Comparison of ENCODE assay signal across 1 cellular context in genomic region chr12:25959069-25959961, GRCh38.
A peak's percentile ranks its signal among the peaks of the same experiment; 100 is the strongest.
TF ChIP-seq lines count a peak whose summit lies in the region.

No MANE protein-coding gene starts in this region.

TF ChIP-seq in HEK293, 187 proteins besides CTCF, POLR2A, EP300 and RAD21 (continued from another document):
- TF ChIP-seq ZBTB11 (tag by site-specific recombination; conservative IDR thresholded peaks at IDR 0.05; ENCODE audit: low read depth) (peak; percentile 58), ZNF423 (tag by site-specific recombination; IDR thresholded peaks at IDR 0.05) (peak; percentile 62; the same call in 1 of the 2 replicates), ZNF335 (tag by site-specific recombination; conservative IDR thresholded peaks at IDR 0.05) (peak; percentile 81), ZSCAN30 (tag by site-specific recombination; IDR thresholded peaks at IDR 0.05) (0 out of 2 replicates have a peak, but pooled peaks have one; percentile 16), ZNF2 (tag by site-specific recombination; IDR thresholded peaks at IDR 0.05) (0 out of 2 replicates have a peak, but pooled peaks have one; percentile 39), ZBTB8A (tag by site-specific recombination; IDR thresholded peaks at IDR 0.05) (peak; percentile 84), ZBTB20 (tag by site-specific recombination; IDR thresholded peaks at IDR 0.05) (peak; percentile 52; the same call in 1 of the 2 replicates), KLF16 (tag by site-specific recombination; IDR thresholded peaks at IDR 0.05) (0 out of 2 replicates have a peak, but pooled peaks have one; percentile 25), SP2 (tag by site-specific recombination; IDR thresholded peaks at IDR 0.05) (0 out of 2 replicates have a peak, but pooled peaks have one; percentile 20), KLF9 (tag by site-specific recombination; IDR thresholded peaks at IDR 0.05; ENCODE audit: low read depth) (peak; percentile 25; the same call in 1 of the 2 replicates), ZNF362 (tag by site-specific recombination; IDR thresholded peaks at IDR 0.05) (no peak)
- TF ChIP-seq, protein P1, sequence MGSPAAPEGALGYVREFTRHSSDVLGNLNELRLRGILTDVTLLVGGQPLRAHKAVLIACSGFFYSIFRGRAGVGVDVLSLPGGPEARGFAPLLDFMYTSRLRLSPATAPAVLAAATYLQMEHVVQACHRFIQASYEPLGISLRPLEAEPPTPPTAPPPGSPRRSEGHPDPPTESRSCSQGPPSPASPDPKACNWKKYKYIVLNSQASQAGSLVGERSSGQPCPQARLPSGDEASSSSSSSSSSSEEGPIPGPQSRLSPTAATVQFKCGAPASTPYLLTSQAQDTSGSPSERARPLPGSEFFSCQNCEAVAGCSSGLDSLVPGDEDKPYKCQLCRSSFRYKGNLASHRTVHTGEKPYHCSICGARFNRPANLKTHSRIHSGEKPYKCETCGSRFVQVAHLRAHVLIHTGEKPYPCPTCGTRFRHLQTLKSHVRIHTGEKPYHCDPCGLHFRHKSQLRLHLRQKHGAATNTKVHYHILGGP (tag by site-specific recombination; IDR thresholded peaks at IDR 0.05) = no peak
- TF ChIP-seq, protein P2, sequence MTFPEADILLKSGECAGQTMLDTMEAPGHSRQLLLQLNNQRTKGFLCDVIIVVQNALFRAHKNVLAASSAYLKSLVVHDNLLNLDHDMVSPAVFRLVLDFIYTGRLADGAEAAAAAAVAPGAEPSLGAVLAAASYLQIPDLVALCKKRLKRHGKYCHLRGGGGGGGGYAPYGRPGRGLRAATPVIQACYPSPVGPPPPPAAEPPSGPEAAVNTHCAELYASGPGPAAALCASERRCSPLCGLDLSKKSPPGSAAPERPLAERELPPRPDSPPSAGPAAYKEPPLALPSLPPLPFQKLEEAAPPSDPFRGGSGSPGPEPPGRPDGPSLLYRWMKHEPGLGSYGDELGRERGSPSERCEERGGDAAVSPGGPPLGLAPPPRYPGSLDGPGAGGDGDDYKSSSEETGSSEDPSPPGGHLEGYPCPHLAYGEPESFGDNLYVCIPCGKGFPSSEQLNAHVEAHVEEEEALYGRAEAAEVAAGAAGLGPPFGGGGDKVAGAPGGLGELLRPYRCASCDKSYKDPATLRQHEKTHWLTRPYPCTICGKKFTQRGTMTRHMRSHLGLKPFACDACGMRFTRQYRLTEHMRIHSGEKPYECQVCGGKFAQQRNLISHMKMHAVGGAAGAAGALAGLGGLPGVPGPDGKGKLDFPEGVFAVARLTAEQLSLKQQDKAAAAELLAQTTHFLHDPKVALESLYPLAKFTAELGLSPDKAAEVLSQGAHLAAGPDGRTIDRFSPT (tag by site-specific recombination; IDR thresholded peaks at IDR 0.05) = peak; percentile 26; the same call in 1 of the 2 replicates
- TF ChIP-seq, protein P3, sequence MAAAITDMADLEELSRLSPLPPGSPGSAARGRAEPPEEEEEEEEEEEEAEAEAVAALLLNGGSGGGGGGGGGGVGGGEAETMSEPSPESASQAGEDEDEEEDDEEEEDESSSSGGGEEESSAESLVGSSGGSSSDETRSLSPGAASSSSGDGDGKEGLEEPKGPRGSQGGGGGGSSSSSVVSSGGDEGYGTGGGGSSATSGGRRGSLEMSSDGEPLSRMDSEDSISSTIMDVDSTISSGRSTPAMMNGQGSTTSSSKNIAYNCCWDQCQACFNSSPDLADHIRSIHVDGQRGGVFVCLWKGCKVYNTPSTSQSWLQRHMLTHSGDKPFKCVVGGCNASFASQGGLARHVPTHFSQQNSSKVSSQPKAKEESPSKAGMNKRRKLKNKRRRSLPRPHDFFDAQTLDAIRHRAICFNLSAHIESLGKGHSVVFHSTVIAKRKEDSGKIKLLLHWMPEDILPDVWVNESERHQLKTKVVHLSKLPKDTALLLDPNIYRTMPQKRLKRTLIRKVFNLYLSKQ (tag by site-specific recombination; IDR thresholded peaks at IDR 0.05; ENCODE audit: borderline replicate concordance) = no peak
- TF ChIP-seq, protein P4, sequence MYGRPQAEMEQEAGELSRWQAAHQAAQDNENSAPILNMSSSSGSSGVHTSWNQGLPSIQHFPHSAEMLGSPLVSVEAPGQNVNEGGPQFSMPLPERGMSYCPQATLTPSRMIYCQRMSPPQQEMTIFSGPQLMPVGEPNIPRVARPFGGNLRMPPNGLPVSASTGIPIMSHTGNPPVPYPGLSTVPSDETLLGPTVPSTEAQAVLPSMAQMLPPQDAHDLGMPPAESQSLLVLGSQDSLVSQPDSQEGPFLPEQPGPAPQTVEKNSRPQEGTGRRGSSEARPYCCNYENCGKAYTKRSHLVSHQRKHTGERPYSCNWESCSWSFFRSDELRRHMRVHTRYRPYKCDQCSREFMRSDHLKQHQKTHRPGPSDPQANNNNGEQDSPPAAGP (tag by site-specific recombination; IDR thresholded peaks at IDR 0.05) = peak; percentile 27; the same call in 1 of the 2 replicates
- TF ChIP-seq, protein P5, sequence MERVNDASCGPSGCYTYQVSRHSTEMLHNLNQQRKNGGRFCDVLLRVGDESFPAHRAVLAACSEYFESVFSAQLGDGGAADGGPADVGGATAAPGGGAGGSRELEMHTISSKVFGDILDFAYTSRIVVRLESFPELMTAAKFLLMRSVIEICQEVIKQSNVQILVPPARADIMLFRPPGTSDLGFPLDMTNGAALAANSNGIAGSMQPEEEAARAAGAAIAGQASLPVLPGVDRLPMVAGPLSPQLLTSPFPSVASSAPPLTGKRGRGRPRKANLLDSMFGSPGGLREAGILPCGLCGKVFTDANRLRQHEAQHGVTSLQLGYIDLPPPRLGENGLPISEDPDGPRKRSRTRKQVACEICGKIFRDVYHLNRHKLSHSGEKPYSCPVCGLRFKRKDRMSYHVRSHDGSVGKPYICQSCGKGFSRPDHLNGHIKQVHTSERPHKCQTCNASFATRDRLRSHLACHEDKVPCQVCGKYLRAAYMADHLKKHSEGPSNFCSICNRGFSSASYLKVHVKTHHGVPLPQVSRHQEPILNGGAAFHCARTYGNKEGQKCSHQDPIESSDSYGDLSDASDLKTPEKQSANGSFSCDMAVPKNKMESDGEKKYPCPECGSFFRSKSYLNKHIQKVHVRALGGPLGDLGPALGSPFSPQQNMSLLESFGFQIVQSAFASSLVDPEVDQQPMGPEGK (tag by site-specific recombination; IDR thresholded peaks at IDR 0.05) = peak; percentile 76
- TF ChIP-seq, protein P6, sequence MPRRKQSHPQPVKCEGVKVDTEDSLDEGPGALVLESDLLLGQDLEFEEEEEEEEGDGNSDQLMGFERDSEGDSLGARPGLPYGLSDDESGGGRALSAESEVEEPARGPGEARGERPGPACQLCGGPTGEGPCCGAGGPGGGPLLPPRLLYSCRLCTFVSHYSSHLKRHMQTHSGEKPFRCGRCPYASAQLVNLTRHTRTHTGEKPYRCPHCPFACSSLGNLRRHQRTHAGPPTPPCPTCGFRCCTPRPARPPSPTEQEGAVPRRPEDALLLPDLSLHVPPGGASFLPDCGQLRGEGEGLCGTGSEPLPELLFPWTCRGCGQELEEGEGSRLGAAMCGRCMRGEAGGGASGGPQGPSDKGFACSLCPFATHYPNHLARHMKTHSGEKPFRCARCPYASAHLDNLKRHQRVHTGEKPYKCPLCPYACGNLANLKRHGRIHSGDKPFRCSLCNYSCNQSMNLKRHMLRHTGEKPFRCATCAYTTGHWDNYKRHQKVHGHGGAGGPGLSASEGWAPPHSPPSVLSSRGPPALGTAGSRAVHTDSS (tag by site-specific recombination; IDR thresholded peaks at IDR 0.05) = no peak
